ENCODE assay signal across 29 cellular contexts in genomic region chr4:93182722-93183121, GRCh38.
DNase-seq lines count a peak whose midpoint lies in the region; ATAC-seq, FAIRE-seq and TF ChIP-seq lines count a peak whose summit lies in the region.
"Had no signal": no experiment of that assay in that cellular context is flagged by ENCODE, and none has a peak within 500 bp of the region (broad histone marks: within the 10 kb centered on the region; RNA-seq: fewer than 3 reads in every experiment).

No MANE protein-coding gene starts in this region.

- H3K4me3 ChIP-seq in breast epithelium (no peak overlapping the region), kidney (ENCODE audit: low read length in 2 of 2) (no peak overlapping the region)
- H3K4me3 ChIP-seq: A549, heart left ventricle, SJSA1, thoracic aorta had no signal

- DNase-seq in MCF 10A (ENCODE audit: unreplicated experiment) = peak; percentile 91
- DNase-seq in breast epithelium (ENCODE audit: low spot score in 2 of 2) = no peak
- peak; percentile 4 for DNase-seq in amniotic epithelial cell (ENCODE audit: low read depth)
- no peak for DNase-seq in mesothelial cell of epicardium (ENCODE audit: low spot score in 2 of 2, unreplicated experiment in 2 of 2)
- no peak for DNase-seq in kidney
- no peak for DNase-seq in NK-92 treated with Interleukin-12 subunit alpha and Interleukin-12 subunit beta, amount 100 ng/mL, for 24 hours (lab: John Stamatoyannopoulos, UW)
- DNase-seq: activated CD4-positive, alpha-beta T cell treated with anti-CD3 and anti-CD28 coated beads, Interleukin-2, amount 10 ng/mL, durations not matched to agents 24 days and 14 days; activated naive CD4-positive, alpha-beta T cell; activated T-cell treated with anti-CD3 and anti-CD28 coated beads, Interleukin-2, amount 50 U/mL, for 48 hours; AML-193; brain microvascular endothelial cell; CD8-positive, alpha-beta memory T cell; effector CD4-positive, alpha-beta T cell; GDM1; heart left ventricle; left colon; mesenchymal stem cell; naive B cell; NCI-H1436; stimulated activated naive CD4-positive, alpha-beta T cell had no signal

- H3K4me1 ChIP-seq in breast epithelium (peaks cover 0 to 8% of the 10 kb centered on the region in 2 donors), kidney (ENCODE audit: control insufficient read depth in 1 of 2, insufficient read depth in 1 of 2, low read depth in 1 of 2, low read length in 2 of 2) (no peaks in the 10 kb centered on the region)
- H3K4me1 ChIP-seq: A549, heart left ventricle, SJSA1 had no signal

- H3K9me3 ChIP-seq in breast epithelium (no peaks in the 10 kb centered on the region), kidney (ENCODE audit: control insufficient read depth in 1 of 2, low read length in 2 of 2) (no peaks in the 10 kb centered on the region)
- H3K9me3 ChIP-seq: A549, heart left ventricle, neutrophil, SJSA1, thoracic aorta had no signal

- H3K27me3 ChIP-seq in breast epithelium = no peaks in the 10 kb centered on the region
- H3K27me3 ChIP-seq: brain microvascular endothelial cell, heart left ventricle, neutrophil, SJSA1 had no signal

- H3K27ac Mint-ChIP-seq in MCF 10A (ENCODE audit: low read depth, unreplicated experiment) (peak overlapping the region; percentile 90), mesothelial cell of epicardium (peak overlapping the region; percentile 85)
- H3K27ac Mint-ChIP-seq: activated CD4-positive, alpha-beta T cell treated with anti-CD3 and anti-CD28 coated beads, Interleukin-2, amount 10 ng/mL, durations not matched to agents 24 days and 14 days; CD8-positive, alpha-beta memory T cell; naive B cell; progenitor cell of endocrine pancreas had no signal

- BruUV-seq in MCF 10A (replicated peaks; lab: Mats Ljungman, UMichigan) = no TSS peak

- no peak for TF ChIP-seq POLR2A in breast epithelium (IDR thresholded peaks at IDR 0.05)

- POLR2A ChIA-PET in MCF 10A (lab: Yijun Ruan, JAX) = no interaction called here

- intact Hi-C loops in MCF 10A (cut with micrococcal nuclease) (loop anchor here (10.0 kb wide), 1 partner anchor 208 kb away; no protein-coding TSS in a partner anchor), breast epithelium (cut with DNase I; ENCODE audit: low total_unique reads) (no loop called here), kidney (cut with DNase I) (no loop called here)

- no peaks in the 10 kb centered on the region for H3K9me3 Mint-ChIP-seq in MCF 10A (ENCODE audit: unreplicated experiment)
- peaks cover 7% of the 10 kb centered on the region for H3K9me3 Mint-ChIP-seq in mesothelial cell of epicardium
- H3K9me3 Mint-ChIP-seq: activated CD4-positive, alpha-beta T cell treated with anti-CD3 and anti-CD28 coated beads, Interleukin-2, amount 10 ng/mL, durations not matched to agents 24 days and 14 days had no signal

- CTCF ChIA-PET in MCF 10A (lab: Yijun Ruan, JAX) = interaction anchor here (0.6 to 1.3 kb wide), 3 partner anchors 19 to 986 kb away, joined by 4 to 6 read pairs (median 4); no protein-coding TSS in a partner anchor

- H3K4me3 Mint-ChIP-seq in MCF 10A (ENCODE audit: unreplicated experiment) (no peak overlapping the region), mesothelial cell of epicardium (no peak overlapping the region)
- H3K4me3 Mint-ChIP-seq: activated CD4-positive, alpha-beta T cell treated with anti-CD3 and anti-CD28 coated beads, Interleukin-2, amount 10 ng/mL, durations not matched to agents 24 days and 14 days; CD8-positive, alpha-beta memory T cell; naive B cell had no signal

- H3K36me3 ChIP-seq in breast epithelium (no peaks in the 10 kb centered on the region), kidney (ENCODE audit: control insufficient read depth in 1 of 2, insufficient read depth in 2 of 2, low read length in 2 of 2) (no peaks in the 10 kb centered on the region)
- H3K36me3 ChIP-seq: brain microvascular endothelial cell, heart left ventricle, neutrophil, SJSA1, thoracic aorta had no signal

- no peaks in the 10 kb centered on the region for H3K27me3 Mint-ChIP-seq in MCF 10A (ENCODE audit: insufficient read depth, unreplicated experiment)
- H3K27me3 Mint-ChIP-seq in mesothelial cell of epicardium (ENCODE audit: low read depth) = no peaks in the 10 kb centered on the region
- H3K27me3 Mint-ChIP-seq: activated CD4-positive, alpha-beta T cell treated with anti-CD3 and anti-CD28 coated beads, Interleukin-2, amount 10 ng/mL, durations not matched to agents 24 days and 14 days; CD8-positive, alpha-beta memory T cell; naive B cell; progenitor cell of endocrine pancreas had no signal

- H3K27ac ChIP-seq in breast epithelium = no peak overlapping the region
- H3K27ac ChIP-seq in kidney (ENCODE audit: low read depth in 2 of 2, low read length in 2 of 2) = no peak overlapping the region
- H3K27ac ChIP-seq: A549, brain microvascular endothelial cell, heart left ventricle, neutrophil, SJSA1, thoracic aorta had no signal

- no peak for FAIRE-seq in kidney (lab: Jason Lieb, UNC)
- FAIRE-seq: A549, H54, RCC 7860 had no signal

- TF ChIP-seq CTCF in MCF 10A (IDR thresholded peaks at IDR 0.05; ENCODE audit: unreplicated experiment) (no peak), breast epithelium (IDR thresholded peaks at IDR 0.05) (no peak), mesothelial cell of epicardium (IDR thresholded peaks at IDR 0.05; ENCODE audit: unreplicated experiment) (no peak), kidney (IDR thresholded peaks at IDR 0.05; ENCODE audit: borderline replicate concordance, extremely low read depth, insufficient read depth) (no peak)

- H3K9ac ChIP-seq in kidney (ENCODE audit: low read length in 2 of 2) = no peak overlapping the region

- H3K4me1 Mint-ChIP-seq in MCF 10A (ENCODE audit: insufficient read depth, unreplicated experiment) = peaks cover 23% of the 10 kb centered on the region
- H3K4me1 Mint-ChIP-seq in mesothelial cell of epicardium = peaks cover 26% of the 10 kb centered on the region
- H3K4me1 Mint-ChIP-seq: activated CD4-positive, alpha-beta T cell treated with anti-CD3 and anti-CD28 coated beads, Interleukin-2, amount 10 ng/mL, durations not matched to agents 24 days and 14 days; CD8-positive, alpha-beta memory T cell; naive B cell had no signal

- H3K36me3 Mint-ChIP-seq in MCF 10A (ENCODE audit: insufficient read depth, unreplicated experiment) (peaks cover 5% of the 10 kb centered on the region), mesothelial cell of epicardium (peaks cover 2% of the 10 kb centered on the region)
- H3K36me3 Mint-ChIP-seq: CD8-positive, alpha-beta memory T cell; naive B cell had no signal

- no peak for ATAC-seq in HG03135 (IDR thresholded peaks at IDR 0.05; ENCODE audit: unreplicated experiment)
- no peak for ATAC-seq in GM21576 (IDR thresholded peaks at IDR 0.05; ENCODE audit: unreplicated experiment)
- ATAC-seq: A549, heart left ventricle, left colon had no signal

Comparison
In these comparisons a context has a peak if more than half of its experiments do, and no peak if none do; other contexts are left out.
1. DNase-seq: peak in MCF 10A (single experiment) and amniotic epithelial cell (single experiment); none in breast epithelium (0 of 2), mesothelial cell of epicardium (0 of 2), kidney (single experiment) and NK-92 treated with Interleukin-12 subunit alpha and Interleukin-12 subunit beta, amount 100 ng/mL, for 24 hours (single experiment).